23 cellular contexts compared by ENCODE assay signal in genomic region chr3:178318440-178318839, GRCh38.
DNase-seq lines count a peak whose midpoint lies in the region; ATAC-seq and TF ChIP-seq lines count a peak whose summit lies in the region.
"Had no signal": no experiment of that assay in that cellular context is flagged by ENCODE, and none has a peak within 500 bp of the region (broad histone marks: within the 10 kb centered on the region; RNA-seq: fewer than 3 reads in every experiment).

No MANE protein-coding gene starts in this region.

- peaks cover 53% of the 10 kb centered on the region for H3K4me1 Mint-ChIP-seq in brain
- peaks cover 49% of the 10 kb centered on the region for H3K4me1 Mint-ChIP-seq in chondrocyte (ENCODE audit: low read depth)
- peaks cover 53% of the 10 kb centered on the region for H3K4me1 Mint-ChIP-seq in nephron
- H3K4me1 Mint-ChIP-seq in activated naive CD4-positive, alpha-beta T cell treated with anti-CD3 and anti-CD28 coated beads, Interleukin-2, amount 10 ng/mL, durations not matched to agents 7 days and 5 days, result no peaks in the 10 kb centered on the region
- H3K4me1 Mint-ChIP-seq: CD14-positive monocyte; CD8-positive, alpha-beta memory T cell had no signal

- CTCF ChIA-PET in Panc1 (lab: Charles Lee), result no interaction called here
- CTCF ChIA-PET in activated naive CD4-positive, alpha-beta T cell treated with anti-CD3 and anti-CD28 coated beads, Interleukin-2, amount 10 ng/mL, durations not matched to agents 7 days and 5 days (lab: Charles Lee), result no interaction called here

- intact Hi-C loops in Panc1 (cut with micrococcal nuclease; ENCODE audit: unreplicated experiment) (no loop called here), psoas muscle (cut with DNase I) (no loop called here)

- H3K9me3 ChIP-seq in Panc1 (ENCODE audit: control insufficient read depth, insufficient read depth, low read depth, low read length) (no peaks in the 10 kb centered on the region), psoas muscle (no peaks in the 10 kb centered on the region)
- H3K9me3 ChIP-seq: BE2C had no signal

- no peak for DNase-seq in Panc1 (ENCODE audit: low read depth, low spot score)
- DNase-seq in chondrocyte (ENCODE audit: low spot score), result no peak
- no peak for DNase-seq in NK-92 treated with Interleukin-12 subunit alpha and Interleukin-12 subunit beta, amount 100 ng/mL, for 24 hours (lab: John Stamatoyannopoulos, UW)
- no peak for DNase-seq in activated naive CD4-positive, alpha-beta T cell treated with anti-CD3 and anti-CD28 coated beads, Interleukin-2, amount 10 ng/mL, durations not matched to agents 7 days and 5 days
- DNase-seq in psoas muscle, result no peak
- DNase-seq in NCI-H82 (lab: John Stamatoyannopoulos, UW), result no peak
- DNase-seq: 8988T; ACHN; AML-193; BE2C; CD4-positive, alpha-beta T cell; CD8-positive, alpha-beta memory T cell; DMS 273 treated with DMSO at 0.1 percent for 48 hours; DMS79 treated with DMSO at 0.1 percent for 48 hours; GF-D8; H9 had no signal

- H3K4me1 ChIP-seq in Panc1 (ENCODE audit: control insufficient read depth, insufficient read depth, low read length), result no peaks in the 10 kb centered on the region
- H3K4me1 ChIP-seq in psoas muscle, result peaks cover 18% of the 10 kb centered on the region
- H3K4me1 ChIP-seq: A549 had no signal

- POLR2A ChIA-PET in Panc1 (lab: Charles Lee), result no interaction called here

- H3K27ac Mint-ChIP-seq in brain, result peak overlapping the region in 4 of 5 experiments; percentile 5 to 82 (median 58)
- no peak overlapping the region for H3K27ac Mint-ChIP-seq in chondrocyte (ENCODE audit: unreplicated experiment)
- peak overlapping the region; percentile 14 to 94 (median 54) for H3K27ac Mint-ChIP-seq in nephron
- no peak overlapping the region for H3K27ac Mint-ChIP-seq in activated naive CD4-positive, alpha-beta T cell treated with anti-CD3 and anti-CD28 coated beads, Interleukin-2, amount 10 ng/mL, durations not matched to agents 7 days and 5 days
- H3K27ac Mint-ChIP-seq: CD14-positive monocyte; CD4-positive, alpha-beta T cell; CD8-positive, alpha-beta memory T cell; H9 had no signal

- H3K9me3 Mint-ChIP-seq in brain, result peaks cover 0 to 7% (median 0%) of the 10 kb centered on the region in 5 experiments
- H3K9me3 Mint-ChIP-seq in chondrocyte (ENCODE audit: low read depth), result peaks cover 3% of the 10 kb centered on the region
- H3K9me3 Mint-ChIP-seq in nephron, result peaks cover 5% of the 10 kb centered on the region
- no peaks in the 10 kb centered on the region for H3K9me3 Mint-ChIP-seq in activated naive CD4-positive, alpha-beta T cell treated with anti-CD3 and anti-CD28 coated beads, Interleukin-2, amount 10 ng/mL, durations not matched to agents 7 days and 5 days
- H3K9me3 Mint-ChIP-seq: CD4-positive, alpha-beta T cell; CD8-positive, alpha-beta memory T cell; GM23338; H9 had no signal

- H3K4me3 Mint-ChIP-seq in brain, result no peak overlapping the region
- H3K4me3 Mint-ChIP-seq in chondrocyte (ENCODE audit: unreplicated experiment), result no peak overlapping the region
- no peak overlapping the region for H3K4me3 Mint-ChIP-seq in nephron
- H3K4me3 Mint-ChIP-seq in activated naive CD4-positive, alpha-beta T cell treated with anti-CD3 and anti-CD28 coated beads, Interleukin-2, amount 10 ng/mL, durations not matched to agents 7 days and 5 days, result no peak overlapping the region
- H3K4me3 Mint-ChIP-seq: CD14-positive monocyte; CD4-positive, alpha-beta T cell; CD8-positive, alpha-beta memory T cell; GM23338; H9 had no signal

- 83 to 92% (median 90%) methylated on average over 3 of the region's 3 CpGs for WGBS in psoas muscle, 3 donors

- H3K36me3 ChIP-seq in Panc1 (ENCODE audit: control insufficient read depth, insufficient read depth, low read length) (no peaks in the 10 kb centered on the region), psoas muscle (ENCODE audit: insufficient read depth in 1 of 2, low read depth in 1 of 2) (no peaks in the 10 kb centered on the region)
- H3K36me3 ChIP-seq: BE2C had no signal

- H3K4me3 ChIP-seq in Panc1 (ENCODE audit: low read depth in 2 of 2, low read length in 2 of 2) (no peak overlapping the region), psoas muscle (no peak overlapping the region)
- H3K4me3 ChIP-seq: A549; BLaER1 treated with 17β-estradiol and CSF1 and Interleukin-3, amounts not matched to agents 10 nM and 100 nM; GM23338 had no signal

- ATAC-seq in Panc1 (no peak), psoas muscle (no peak)
- ATAC-seq: A549, GM23338, HCT116 had no signal

- H3K27me3 Mint-ChIP-seq in brain, result no peaks in the 10 kb centered on the region
- no peaks in the 10 kb centered on the region for H3K27me3 Mint-ChIP-seq in chondrocyte (ENCODE audit: low read depth)
- H3K27me3 Mint-ChIP-seq in nephron (ENCODE audit: low read depth), result no peaks in the 10 kb centered on the region
- H3K27me3 Mint-ChIP-seq in activated naive CD4-positive, alpha-beta T cell treated with anti-CD3 and anti-CD28 coated beads, Interleukin-2, amount 10 ng/mL, durations not matched to agents 7 days and 5 days, result no peaks in the 10 kb centered on the region
- H3K27me3 Mint-ChIP-seq: CD4-positive, alpha-beta T cell had no signal

- TF ChIP-seq CTCF in Panc1 (IDR thresholded peaks at IDR 0.05) (no peak), brain (conservative IDR thresholded peaks at IDR 0.05) (no peak), chondrocyte (IDR thresholded peaks at IDR 0.05) (peak; percentile 37), nephron (IDR thresholded peaks at IDR 0.05; ENCODE audit: unreplicated experiment in 3 of 3) (no peak), psoas muscle (IDR thresholded peaks at IDR 0.05) (no peak)

- no peaks in the 10 kb centered on the region for H3K36me3 Mint-ChIP-seq in brain
- no peaks in the 10 kb centered on the region for H3K36me3 Mint-ChIP-seq in chondrocyte (ENCODE audit: low read depth)
- no peaks in the 10 kb centered on the region for H3K36me3 Mint-ChIP-seq in nephron (ENCODE audit: low read depth)
- no peaks in the 10 kb centered on the region for H3K36me3 Mint-ChIP-seq in activated naive CD4-positive, alpha-beta T cell treated with anti-CD3 and anti-CD28 coated beads, Interleukin-2, amount 10 ng/mL, durations not matched to agents 7 days and 5 days
- H3K36me3 Mint-ChIP-seq: CD14-positive monocyte had no signal

- H3K27me3 ChIP-seq in Panc1 (ENCODE audit: control insufficient read depth, insufficient read depth, low read length) (no peaks in the 10 kb centered on the region), psoas muscle (ENCODE audit: insufficient read depth in 3 of 3, low read length in 2 of 3) (no peaks in the 10 kb centered on the region)
- H3K27me3 ChIP-seq: BE2C; BLaER1 treated with 17β-estradiol and CSF1 and Interleukin-3, amounts not matched to agents 10 nM and 100 nM had no signal

- BruUV-seq in Panc1 (replicated peaks; lab: Mats Ljungman, UMichigan), result no TSS peak

- peak overlapping the region; percentile 23; the same call in 1 of the 2 replicates for H3K27ac ChIP-seq in Panc1 (ENCODE audit: low read length)
- H3K27ac ChIP-seq in psoas muscle, result no peak overlapping the region
- H3K27ac ChIP-seq: A549; BLaER1 treated with 17β-estradiol and CSF1 and Interleukin-3, amounts not matched to agents 10 nM and 100 nM had no signal

- in situ Hi-C loops in Panc1 (cut with HindIII; ENCODE audit: low pct_unique_long_range_greater_than_20kb, low sequenced_read_pairs), result no loop called here

Comparison
In these comparisons a context has a peak if more than half of its experiments do, and no peak if none do; other contexts are left out.
1. H3K27ac Mint-ChIP-seq: peak in brain (4 of 5) and nephron (3 of 3); none in chondrocyte (single experiment) and activated naive CD4-positive, alpha-beta T cell treated with anti-CD3 and anti-CD28 coated beads, Interleukin-2, amount 10 ng/mL, durations not matched to agents 7 days and 5 days (single experiment).